Comparison of ENCODE assay signal across 2 cellular contexts in the genomic region with DNA sequence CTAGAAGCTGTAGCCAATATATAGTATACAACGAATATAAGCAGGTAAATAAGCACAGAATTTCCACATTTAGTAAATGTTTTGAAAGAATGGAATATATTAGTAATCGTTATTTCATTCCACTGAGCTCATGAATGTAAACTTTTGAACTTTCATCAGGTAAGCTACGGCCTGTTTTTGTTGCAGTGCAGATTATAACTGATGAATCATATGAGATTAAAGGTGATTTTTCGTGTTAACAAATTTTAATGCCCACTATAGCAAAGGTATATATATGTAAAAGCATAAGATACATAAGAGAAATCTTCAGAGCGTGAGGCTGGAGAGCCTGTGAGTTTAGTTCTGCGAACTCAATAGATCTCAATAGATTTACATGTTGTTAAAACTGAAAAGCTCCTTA.
TF ChIP-seq lines count a peak whose summit lies in the region.

No MANE protein-coding gene starts in this region.

TF ChIP-seq in IMR-90, 13 proteins besides CTCF, POLR2A, EP300 and RAD21:
- TF ChIP-seq ELK1 (IDR thresholded peaks at IDR 0.05; ENCODE audit: borderline replicate concordance, low read depth, low read length) (no peak), NFE2L2 (IDR thresholded peaks at IDR 0.05; ENCODE audit: low read depth, low read length) (no peak), RFX5 (IDR thresholded peaks at IDR 0.05; ENCODE audit: low read depth, low read length) (no peak), MAFK (IDR thresholded peaks at IDR 0.05; ENCODE audit: low read depth, low read length) (no peak), RCOR1 (IDR thresholded peaks at IDR 0.05; ENCODE audit: insufficient replicate concordance, low read length) (no peak), CHD1 (IDR thresholded peaks at IDR 0.05; ENCODE audit: low read depth, low read length) (no peak), CEBPB (IDR thresholded peaks at IDR 0.05; ENCODE audit: low read depth, low read length) (no peak), FOS (IDR thresholded peaks at IDR 0.05; ENCODE audit: low read depth, low read length) (no peak), SMC3 (IDR thresholded peaks at IDR 0.05; ENCODE audit: low read depth, low read length) (no peak), BHLHE40 (IDR thresholded peaks at IDR 0.05; ENCODE audit: low read depth, low read length) (no peak)
- TF ChIP-seq, protein P1, sequence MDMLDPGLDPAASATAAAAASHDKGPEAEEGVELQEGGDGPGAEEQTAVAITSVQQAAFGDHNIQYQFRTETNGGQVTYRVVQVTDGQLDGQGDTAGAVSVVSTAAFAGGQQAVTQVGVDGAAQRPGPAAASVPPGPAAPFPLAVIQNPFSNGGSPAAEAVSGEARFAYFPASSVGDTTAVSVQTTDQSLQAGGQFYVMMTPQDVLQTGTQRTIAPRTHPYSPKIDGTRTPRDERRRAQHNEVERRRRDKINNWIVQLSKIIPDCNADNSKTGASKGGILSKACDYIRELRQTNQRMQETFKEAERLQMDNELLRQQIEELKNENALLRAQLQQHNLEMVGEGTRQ (IDR thresholded peaks at IDR 0.05; ENCODE audit: low read depth, low read length), result no peak

TF ChIP-seq in HepG2, 621 proteins besides CTCF, POLR2A, EP300 and RAD21:
- TF ChIP-seq SRF (IDR thresholded peaks at IDR 0.05; ENCODE audit: low read depth, low read length) (no peak), ZNF782 (CRISPR knock-in tag; IDR thresholded peaks at IDR 0.05; ENCODE audit: borderline replicate concordance) (no peak), SALL1 (CRISPR knock-in tag; IDR thresholded peaks at IDR 0.05) (no peak), KLF16 (CRISPR knock-in tag; IDR thresholded peaks at IDR 0.05) (no peak), RBFOX2 (IDR thresholded peaks at IDR 0.05; ENCODE audit: low read depth, low read length) (no peak), MED1 (CRISPR knock-in tag; IDR thresholded peaks at IDR 0.05) (no peak), ZNF292 (CRISPR knock-in tag; IDR thresholded peaks at IDR 0.05; ENCODE audit: borderline replicate concordance, low read depth) (no peak), RNF219 (CRISPR knock-in tag; IDR thresholded peaks at IDR 0.05) (no peak), ZNF768 (CRISPR knock-in tag; IDR thresholded peaks at IDR 0.05) (no peak)
TF ChIP-seq in HepG2: peak in this region for 0.
